13 cellular contexts compared by ENCODE assay signal in genomic region chr3:188446014-188446413, GRCh38.
DNase-seq lines count a peak whose midpoint lies in the region; ATAC-seq lines count a peak whose summit lies in the region.
"Had no signal": no experiment of that assay in that cellular context is flagged by ENCODE, and none has a peak within 500 bp of the region (broad histone marks: within the 10 kb centered on the region; RNA-seq: fewer than 3 reads in every experiment).

No MANE protein-coding gene starts in this region.

- H3K4me1 ChIP-seq in SJCRH30: no peaks in the 10 kb centered on the region
- H3K4me1 ChIP-seq: pancreas had no signal

- DNase-seq in immature natural killer cell (peak in 2 of 3 donors; percentile 14 to 21), RPMI8226 (no peak), SJCRH30 (no peak), amniotic stem cell (lab: John Stamatoyannopoulos, UW) (no peak), GM19238 (ENCODE audit: insufficient read length, low spot score) (no peak)
- DNase-seq: activated naive CD4-positive, alpha-beta T cell treated with Interleukin-2 at 50 U/mL for 16 hours; DMS153; NCI-H2029; pancreas had no signal

- ATAC-seq in GM18517 (IDR thresholded peaks at IDR 0.05; ENCODE audit: unreplicated experiment) (peak; percentile 75), GM21619 (IDR thresholded peaks at IDR 0.05; ENCODE audit: unreplicated experiment) (peak; percentile 81), HG03342 (IDR thresholded peaks at IDR 0.05; ENCODE audit: unreplicated experiment) (peak; percentile 81)
- ATAC-seq: pancreas had no signal

- no peaks in the 10 kb centered on the region for H3K9me3 ChIP-seq in SJCRH30 (replicated peaks)
- H3K9me3 ChIP-seq: pancreas had no signal

- H3K36me3 ChIP-seq in SJCRH30: no peaks in the 10 kb centered on the region
- H3K36me3 ChIP-seq: pancreas had no signal

- no peak overlapping the region for H3K4me3 ChIP-seq in SJCRH30
- H3K4me3 ChIP-seq: pancreas had no signal

- peaks cover 0 to 4% (median 0%) of the 10 kb centered on the region in 6 donors for H3K9me3 Mint-ChIP-seq in immature natural killer cell

- H3K27me3 Mint-ChIP-seq in immature natural killer cell (ENCODE audit: low read depth in 3 of 3): peaks cover 2 to 9% (median 8%) of the 10 kb centered on the region in 3 donors

- H3K4me1 Mint-ChIP-seq in immature natural killer cell: peaks cover 65 to 78% of the 10 kb centered on the region in 2 donors

- no peak overlapping the region for H3K27ac ChIP-seq in SJCRH30
- H3K27ac ChIP-seq: pancreas had no signal

- H3K4me3 Mint-ChIP-seq in immature natural killer cell: peak overlapping the region; percentile 36 to 76 (median 60)
- H3K4me3 Mint-ChIP-seq: T-helper 1 cell treated with Interleukin-12 subunit alpha and Interleukin-12 subunit beta and Interleukin-4 antibody, amounts not matched to agents 30 μg/mL and 1 μg/mL, for 36 hours had no signal

- H3K27ac Mint-ChIP-seq in immature natural killer cell: peak overlapping the region; percentile 64 to 85 (median 78)
- H3K27ac Mint-ChIP-seq: T-helper 1 cell treated with Interleukin-12 subunit alpha and Interleukin-12 subunit beta and Interleukin-4 antibody, amounts not matched to agents 30 μg/mL and 1 μg/mL, for 36 hours had no signal

- peaks cover 0 to 12% (median 11%) of the 10 kb centered on the region in 3 donors for H3K36me3 Mint-ChIP-seq in immature natural killer cell

- no peaks in the 10 kb centered on the region for H3K27me3 ChIP-seq in SJCRH30
- H3K27me3 ChIP-seq: pancreas had no signal

Comparison
In these comparisons a context has a peak if more than half of its experiments do, and no peak if none do; other contexts are left out.
1. DNase-seq: peak in immature natural killer cell (2 of 3); none in RPMI8226 (single experiment), SJCRH30 (0 of 2), amniotic stem cell (single experiment) and GM19238 (single experiment).
2. Peak in every context shown above with its lines, with median percentiles within 50 percentile points of each other: ATAC-seq.